9 cellular contexts compared by ENCODE assay signal in genomic region chr21:39373634-39374033, GRCh38. TPM values are rescaled to one million over a fixed set of nuclear protein-coding genes. Genes with fewer than 3 reads are reported as not detected.
DNase-seq lines count a peak whose midpoint lies in the region; ATAC-seq and TF ChIP-seq lines count a peak whose summit lies in the region.
"Had no signal": no experiment of that assay in that cellular context is flagged by ENCODE, and none has a peak within 500 bp of the region (broad histone marks: within the 10 kb centered on the region; RNA-seq: fewer than 3 reads in every experiment).

No MANE protein-coding gene starts in this region.

- H4K20me1 ChIP-seq in fibroblast of lung (ENCODE audit: control insufficient read depth, extremely low read depth, insufficient read depth, low read length), result no peaks in the 10 kb centered on the region

- ATAC-seq in GM21786 (IDR thresholded peaks at IDR 0.05; ENCODE audit: unreplicated experiment), result peak; percentile 75
- no peak for ATAC-seq in upper lobe of right lung
- no peak for ATAC-seq in HG03432 (IDR thresholded peaks at IDR 0.05; ENCODE audit: unreplicated experiment)
- no peak for ATAC-seq in HG03108 (IDR thresholded peaks at IDR 0.05; ENCODE audit: unreplicated experiment)

- no peak overlapping the region for H2AFZ ChIP-seq in fibroblast of lung (ENCODE audit: low read length)

- H3K4me3 ChIP-seq in fibroblast of lung (replicated peaks in 1 of 4; ENCODE audit: control extremely low read depth in 1 of 4, insufficient read depth in 1 of 4, low read depth in 3 of 4, low read length in 4 of 4), result no peak overlapping the region
- no peak overlapping the region for H3K4me3 ChIP-seq in upper lobe of right lung
- H3K4me3 ChIP-seq in coronary artery, result no peak overlapping the region

- no peak overlapping the region for H3K27ac ChIP-seq in fibroblast of lung (ENCODE audit: insufficient read depth, low read length)
- H3K27ac ChIP-seq in upper lobe of right lung, result no peak overlapping the region
- no peak overlapping the region for H3K27ac ChIP-seq in coronary artery
- H3K27ac ChIP-seq: KMS-11 had no signal

- no peak overlapping the region for H3K4me2 ChIP-seq in fibroblast of lung (ENCODE audit: extremely low read depth, insufficient read depth, low read length)
- H3K4me2 ChIP-seq: KMS-11 had no signal

- peak; percentile 42 for DNase-seq in CD1c-positive myeloid dendritic cell (ENCODE audit: extremely low spot score)
- peak; percentile 89 for DNase-seq in OCI-M1 (lab: John Stamatoyannopoulos, UW)
- peak; percentile 34 to 36 for DNase-seq in fibroblast of lung (ENCODE audit: low read depth in 2 of 2)
- no peak for DNase-seq in upper lobe of right lung
- no peak for DNase-seq in coronary artery (ENCODE audit: low spot score)

- H3K27me3 ChIP-seq in fibroblast of lung (ENCODE audit: control insufficient read depth, insufficient read depth, low read length), result peaks cover 4% of the 10 kb centered on the region
- no peaks in the 10 kb centered on the region for H3K27me3 ChIP-seq in upper lobe of right lung

- no peaks in the 10 kb centered on the region for H3K36me3 ChIP-seq in fibroblast of lung (ENCODE audit: control insufficient read depth, insufficient read depth, low read length)
- no peaks in the 10 kb centered on the region for H3K36me3 ChIP-seq in upper lobe of right lung

- H3K9me3 ChIP-seq in fibroblast of lung (ENCODE audit: control insufficient read depth, insufficient read depth, low read depth, low read length) (no peaks in the 10 kb centered on the region), upper lobe of right lung (no peaks in the 10 kb centered on the region)

- no peaks in the 10 kb centered on the region for H3K4me1 ChIP-seq in fibroblast of lung (ENCODE audit: control insufficient read depth, extremely low read depth, insufficient read depth, low read length)
- H3K4me1 ChIP-seq in upper lobe of right lung, result peaks cover 3% of the 10 kb centered on the region

- intact Hi-C loops in upper lobe of right lung (cut with DNase I), result no loop called here

- no peaks in the 10 kb centered on the region for H3K79me2 ChIP-seq in fibroblast of lung (ENCODE audit: control insufficient read depth, insufficient read depth, low read length)

- H3K9ac ChIP-seq in fibroblast of lung (ENCODE audit: insufficient read depth, low read length), result no peak overlapping the region
- H3K9ac ChIP-seq: KMS-11 had no signal

- peak; percentile 19 to 21 for TF ChIP-seq CTCF in fibroblast of lung (conservative IDR thresholded peaks at IDR 0.05 in 1 of 2, IDR thresholded peaks at IDR 0.05 in 1 of 2; ENCODE audit: low read depth in 1 of 2, low read length in 2 of 2)
- peak; percentile 10 for TF ChIP-seq CTCF in upper lobe of right lung (IDR thresholded peaks at IDR 0.05)
- no peak for TF ChIP-seq CTCF in coronary artery (IDR thresholded peaks at IDR 0.05)

RNA-seq across cellular contexts. Expression of gene HMGN1, which starts 24.7 kb away (rescaled TPM):
- 171 and 179 TPM in 2 replicates for total RNA-seq in fibroblast of lung
- 160 and 189 TPM in 2 replicates for polyA plus RNA-seq in fibroblast of lung
- polyA plus RNA-seq in fibroblast of lung (2012), result 229 and 291 TPM in 2 replicates
- 3.1 and 8.2 TPM in 2 replicates for polyA minus RNA-seq in fibroblast of lung (ENCODE audit: low replicate concordance)
- total RNA-seq in upper lobe of right lung, result 170 TPM

Comparison
In these comparisons a context has a peak if more than half of its experiments do, and no peak if none do; other contexts are left out.
1. DNase-seq: peak in CD1c-positive myeloid dendritic cell (single experiment), OCI-M1 (single experiment) and fibroblast of lung (2 of 2); none in upper lobe of right lung (single experiment) and coronary artery (single experiment).